ENCODE assay signal across 9 cellular contexts in genomic region chr2:196639180-196640030, GRCh38. TPM values are rescaled to one million over a fixed set of nuclear protein-coding genes. Genes with fewer than 3 reads are reported as not detected.
DNase-seq lines count a peak whose midpoint lies in the region; ATAC-seq, FAIRE-seq and TF ChIP-seq lines count a peak whose summit lies in the region.
"Had no signal": no experiment of that assay in that cellular context is flagged by ENCODE, and none has a peak within 500 bp of the region (broad histone marks: within the 10 kb centered on the region; RNA-seq: fewer than 3 reads in every experiment).

Gene CCDC150, plus strand, starts transcription at chr2:196639715. Its CDS starts 52 bp downstream, at chr2:196639767.

- ATAC-seq in GM19043 (IDR thresholded peaks at IDR 0.05; ENCODE audit: low read depth, unreplicated experiment), result peak; percentile 100
- ATAC-seq in HG03354 (IDR thresholded peaks at IDR 0.05; ENCODE audit: poor library complexity, severe bottlenecking, unreplicated experiment), result peak; percentile 99
- ATAC-seq in activated CD4-positive, CD25-positive, alpha-beta regulatory T cell treated with anti-CD3 and anti-CD28 coated beads, Interleukin-2, amount 50 U/mL, for 24 hours, result peak; percentile 100

- peaks cover 0 to 4% of the 10 kb centered on the region in 2 donors for H3K4me1 ChIP-seq in kidney (ENCODE audit: control insufficient read depth in 1 of 2, insufficient read depth in 1 of 2, low read depth in 1 of 2, low read length in 2 of 2)

- peak; percentile 11 for TF ChIP-seq CTCF in kidney (IDR thresholded peaks at IDR 0.05; ENCODE audit: borderline replicate concordance, extremely low read depth, insufficient read depth)

- H3K36me3 ChIP-seq in kidney (ENCODE audit: control insufficient read depth in 1 of 2, insufficient read depth in 2 of 2, low read length in 2 of 2), result no peaks in the 10 kb centered on the region

- peak within 1 kb of the TSS; percentile 66 to 87 for H3K4me3 ChIP-seq in kidney (ENCODE audit: low read length in 2 of 2)

- peak within 1 kb of the TSS in 1 of 2 donors; percentile 38 for H3K9ac ChIP-seq in kidney (ENCODE audit: low read length in 2 of 2)

- DNase-seq in Ammon's horn (ENCODE audit: low spot score) (peak; percentile 95), NCI-H446 treated with DMSO at 0.1 percent for 48 hours (lab: John Stamatoyannopoulos, UW) (peak; percentile 90), cerebellar nuclear complex (lab: John Stamatoyannopoulos, UW) (peak; percentile 26 to 61), kidney (peak; percentile 96)
- peak; percentile 87 to 88 for DNase-seq in stimulated activated CD4-positive, alpha-beta T cell treated with anti-CD3 and anti-CD28 coated beads, Interleukin-15, amount 100 ng/mL, for 1 hour (ENCODE audit: low read depth in 1 of 2, low spot score in 1 of 2)

- H3K27ac ChIP-seq in kidney (ENCODE audit: low read depth in 2 of 2, low read length in 2 of 2), result no peak within 1 kb of the TSS

- no peak for FAIRE-seq in kidney (lab: Jason Lieb, UNC)
- FAIRE-seq: islet of Langerhans had no signal

- intact Hi-C loops in kidney (cut with DNase I), result no loop called here

- H3K9me3 ChIP-seq in kidney (ENCODE audit: control insufficient read depth in 1 of 2, low read length in 2 of 2), result no peaks in the 10 kb centered on the region

RNA-seq across cellular contexts. Expression of gene CCDC150, which starts in this region (rescaled TPM):
- total RNA-seq in kidney, result 2.3 TPM
- 7.3 TPM for polyA plus RNA-seq in kidney (ENCODE audit: insufficient read depth, low read depth, low replicate concordance)

Comparison
In these comparisons a context has a peak if more than half of its experiments do, and no peak if none do; other contexts are left out.
1. DNase-seq: peak in every context shown above with its lines; median percentile 96 in kidney; 95 in Ammon's horn; 90 in NCI-H446 treated with DMSO at 0.1 percent for 48 hours; 88 in stimulated activated CD4-positive, alpha-beta T cell treated with anti-CD3 and anti-CD28 coated beads, Interleukin-15, amount 100 ng/mL, for 1 hour; 44 in cerebellar nuclear complex.